15 cellular contexts compared by ENCODE assay signal in the genomic region with DNA sequence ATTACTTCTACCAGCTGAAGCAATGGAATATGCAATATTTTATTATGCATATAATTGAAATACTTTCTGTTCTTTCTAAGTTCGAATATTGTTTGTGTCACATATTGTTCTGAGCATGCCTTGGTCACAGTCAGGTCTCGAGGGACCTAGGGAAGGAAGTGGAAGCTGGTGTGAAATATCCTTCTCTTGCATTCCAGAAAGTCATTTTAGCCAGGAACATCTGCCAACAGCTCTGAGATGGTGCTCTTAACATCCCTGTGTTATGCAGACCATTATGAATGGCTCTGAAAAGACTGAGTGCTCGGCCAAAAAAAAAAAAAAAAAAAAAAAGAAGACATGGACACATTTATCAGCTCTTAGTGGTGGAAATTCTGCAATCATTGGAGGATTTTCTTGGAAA.
DNase-seq lines count a peak whose midpoint lies in the region; ATAC-seq and TF ChIP-seq lines count a peak whose summit lies in the region.
"Had no signal": no experiment of that assay in that cellular context is flagged by ENCODE, and none has a peak within 500 bp of the region (broad histone marks: within the 10 kb centered on the region; RNA-seq: fewer than 3 reads in every experiment).

No MANE protein-coding gene starts in this region.

- intact Hi-C loops in left ventricle myocardium superior (cut with micrococcal nuclease): no loop called here
- intact Hi-C loops in aorta (cut with DNase I): no loop called here

- H3K4me3 ChIP-seq in aorta (ENCODE audit: low read length in 2 of 2): no peak overlapping the region
- H3K4me3 ChIP-seq: GM12878 had no signal

- no peak for TF ChIP-seq CTCF in glutamatergic neuron (IDR thresholded peaks at IDR 0.05; ENCODE audit: partially characterized antibody, unreplicated experiment)

- H3K27me3 ChIP-seq in aorta (ENCODE audit: control insufficient read depth in 1 of 2, insufficient read depth in 2 of 2, low read length in 1 of 2): no peaks in the 10 kb centered on the region

- peak; percentile 93 for ATAC-seq in left ventricle myocardium superior
- peak; percentile 33 for ATAC-seq in aorta (ENCODE audit: low FRiP score)
- no peak for ATAC-seq in HG03025 (IDR thresholded peaks at IDR 0.05; ENCODE audit: low FRiP score, unreplicated experiment)
- ATAC-seq: GM12878 had no signal

- peaks cover 0 to 6% of the 10 kb centered on the region in 2 donors for H3K4me1 ChIP-seq in aorta (ENCODE audit: control insufficient read depth in 1 of 2, insufficient read depth in 2 of 2, low read length in 2 of 2)
- H3K4me1 ChIP-seq: Caco-2 had no signal

- H3K36me3 ChIP-seq in aorta (ENCODE audit: control insufficient read depth in 1 of 2, insufficient read depth in 2 of 2, low read length in 1 of 2): no peaks in the 10 kb centered on the region

- H3K4me3 Mint-ChIP-seq in glutamatergic neuron (ENCODE audit: unreplicated experiment): no peak overlapping the region
- H3K4me3 Mint-ChIP-seq: CD14-positive monocyte, H9 had no signal

- no peaks in the 10 kb centered on the region for H3K9me3 Mint-ChIP-seq in glutamatergic neuron (ENCODE audit: unreplicated experiment)
- H3K9me3 Mint-ChIP-seq: H9 had no signal

- WGBS in aorta, 2 donors: 17 to 26% methylated on average over 3 of the region's 3 CpGs

- H3K27ac ChIP-seq in aorta (ENCODE audit: low read depth in 1 of 2, low read length in 2 of 2): no peak overlapping the region

- DNase-seq in GM04503 (ENCODE audit: low read depth): peak; percentile 4
- peak; percentile 61 for DNase-seq in fibroblast of gingiva (ENCODE audit: low read depth)
- no peak for DNase-seq in left ventricle myocardium superior
- no peak for DNase-seq in aorta
- DNase-seq in NCI-H187 treated with DMSO at 0.1 percent for 48 hours (lab: John Stamatoyannopoulos, UW): no peak
- no peak for DNase-seq in glutamatergic neuron
- DNase-seq: Caco-2, H9, Karpas-422, NCI-H146, NCI-H774, SK-N-SH had no signal

- H3K4me1 Mint-ChIP-seq in glutamatergic neuron (ENCODE audit: low read depth, unreplicated experiment): peaks cover 13% of the 10 kb centered on the region
- H3K4me1 Mint-ChIP-seq: CD14-positive monocyte had no signal

- no peaks in the 10 kb centered on the region for H3K9me3 ChIP-seq in aorta (ENCODE audit: control insufficient read depth, low read length)
- H3K9me3 ChIP-seq: Caco-2, SK-N-SH had no signal

- H3K36me3 Mint-ChIP-seq in glutamatergic neuron (ENCODE audit: unreplicated experiment): no peaks in the 10 kb centered on the region
- H3K36me3 Mint-ChIP-seq: CD14-positive monocyte had no signal

- no peaks in the 10 kb centered on the region for H3K27me3 Mint-ChIP-seq in glutamatergic neuron (ENCODE audit: unreplicated experiment)

- H3K27ac Mint-ChIP-seq in glutamatergic neuron (ENCODE audit: unreplicated experiment): no peak overlapping the region
- H3K27ac Mint-ChIP-seq: CD14-positive monocyte, H9 had no signal

Comparison
In these comparisons a context has a peak if more than half of its experiments do, and no peak if none do; other contexts are left out.
1. DNase-seq: peak in GM04503 (single experiment) and fibroblast of gingiva (single experiment); none in left ventricle myocardium superior (single experiment), aorta (0 of 2), NCI-H187 treated with DMSO at 0.1 percent for 48 hours (single experiment) and glutamatergic neuron (single experiment).